15 cellular contexts compared by ENCODE assay signal in genomic region chr1:225870883-225871282, GRCh38. TPM values are rescaled to one million over a fixed set of nuclear protein-coding genes. Genes with fewer than 3 reads are reported as not detected.
DNase-seq lines count a peak whose midpoint lies in the region; ATAC-seq and TF ChIP-seq lines count a peak whose summit lies in the region.
"Had no signal": no experiment of that assay in that cellular context is flagged by ENCODE, and none has a peak within 500 bp of the region (broad histone marks: within the 10 kb centered on the region; RNA-seq: fewer than 3 reads in every experiment).

No MANE protein-coding gene starts in this region.

- ATAC-seq in left ventricle myocardium superior, result no peak
- ATAC-seq: activated T-cell treated with anti-CD3 and anti-CD28 coated beads, Interleukin-2, amount 50 U/mL, for 4 hours had no signal

- H3K27ac ChIP-seq in right atrium auricular region, result no peak overlapping the region
- H3K27ac ChIP-seq in angular gyrus (ENCODE audit: low read depth, low read length), result peak overlapping the region; percentile 11
- H3K27ac ChIP-seq: KMS-11 had no signal

- no peaks in the 10 kb centered on the region for H3K27me3 ChIP-seq in right atrium auricular region

- no peaks in the 10 kb centered on the region for H3K9me3 ChIP-seq in right atrium auricular region

- TF ChIP-seq CTCF in right atrium auricular region (IDR thresholded peaks at IDR 0.05), result no peak

- intact Hi-C loops in left ventricle myocardium superior (cut with micrococcal nuclease), result no loop called here

- peak; percentile 15 for DNase-seq in left ventricle myocardium superior
- DNase-seq in right atrium auricular region (ENCODE audit: low spot score), result no peak
- DNase-seq in NCI-H146 treated with DMSO at 0.1 percent for 48 hours (lab: John Stamatoyannopoulos, UW; ENCODE audit: unreplicated experiment), result peak; percentile 46
- DNase-seq in cortex of kidney (lab: John Stamatoyannopoulos, UW), result no peak
- DNase-seq in UCSD-AML1 (lab: John Stamatoyannopoulos, UW; ENCODE audit: unreplicated experiment), result no peak
- DNase-seq in foreskin melanocyte, result no peak
- DNase-seq in retina, result no peak
- DNase-seq: activated CD4-positive, alpha-beta T cell treated with anti-CD3 and anti-CD28 coated beads, Interleukin-2, amount 50 U/mL, for 1 hour; activated T-cell treated with anti-CD3 and anti-CD28 coated beads, Interleukin-2, amount 50 U/mL, for 4 hours; AML-193; SIG-M5 had no signal

- H3K36me3 ChIP-seq in right atrium auricular region, result peaks cover 70% of the 10 kb centered on the region

- H3K4me3 ChIP-seq in right atrium auricular region, result no peak overlapping the region

- no peaks in the 10 kb centered on the region for H3K4me1 ChIP-seq in right atrium auricular region

RNA-seq across cellular contexts. Expression of gene TMEM63A, which starts 11.3 kb away (rescaled TPM):
- total RNA-seq in left ventricle myocardium superior (30.7 TPM), right atrium auricular region (10 to 100 TPM; 16.0 to 19.0 TPM)

RNA-seq across cellular contexts. Expression of gene LEFTY1, which starts 18.1 kb away (rescaled TPM):
- total RNA-seq in left ventricle myocardium superior, result not detected
- under 1 TPM in 1 of 2 donors, not detected in 1; 0.35 TPM for total RNA-seq in right atrium auricular region
- total RNA-seq: Daoy, lung microvascular endothelial cell had no signal

RNA-seq across cellular contexts. Expression of gene PYCR2, which starts 53.2 kb away (rescaled TPM):
- total RNA-seq in left ventricle myocardium superior (62.3 TPM), right atrium auricular region (10 to 100 TPM; 50.3 to 57.3 TPM)

Comparison
In these comparisons a context has a peak if more than half of its experiments do, and no peak if none do; other contexts are left out.
1. DNase-seq: peak in left ventricle myocardium superior (single experiment) and NCI-H146 treated with DMSO at 0.1 percent for 48 hours (single experiment); none in right atrium auricular region (single experiment), cortex of kidney (single experiment), UCSD-AML1 (single experiment), foreskin melanocyte (single experiment) and retina (single experiment).